ENCODE assay signal across 11 cellular contexts in genomic region chr14:98580131-98580678, GRCh38.
DNase-seq lines count a peak whose midpoint lies in the region; ATAC-seq, FAIRE-seq and TF ChIP-seq lines count a peak whose summit lies in the region.
"Had no signal": no experiment of that assay in that cellular context is flagged by ENCODE, and none has a peak within 500 bp of the region (broad histone marks: within the 10 kb centered on the region; RNA-seq: fewer than 3 reads in every experiment).

No MANE protein-coding gene starts in this region.

- ATAC-seq in activated naive CD8-positive, alpha-beta T cell treated with anti-CD3 and anti-CD28 coated beads, Interleukin-2, amount 50 U/mL, for 24 hours: no peak

- no peaks in the 10 kb centered on the region for H3K36me3 Mint-ChIP-seq in activated naive CD8-positive, alpha-beta T cell treated with anti-CD3 and anti-CD28 coated beads, Interleukin-2, amount 50 U/mL, for 24 hours (ENCODE audit: low read depth)
- no peaks in the 10 kb centered on the region for H3K36me3 Mint-ChIP-seq in activated naive CD8-positive, alpha-beta T cell treated with anti-CD3 and anti-CD28 coated beads for 36 hours
- H3K36me3 Mint-ChIP-seq in osteocyte (ENCODE audit: unreplicated experiment): no peaks in the 10 kb centered on the region

- no peak for TF ChIP-seq POLR2A in prostate gland (IDR thresholded peaks at IDR 0.05)

- H3K27me3 ChIP-seq in right atrium auricular region: no peaks in the 10 kb centered on the region
- H3K27me3 ChIP-seq in prostate gland (replicated peaks; ENCODE audit: insufficient read depth): no peaks in the 10 kb centered on the region
- H3K27me3 ChIP-seq: BLaER1, ovary had no signal

- H3K4me1 ChIP-seq in right atrium auricular region (no peaks in the 10 kb centered on the region), prostate gland (replicated peaks) (no peaks in the 10 kb centered on the region)
- H3K4me1 ChIP-seq: BLaER1 had no signal

- no peak overlapping the region for H3K27ac ChIP-seq in right atrium auricular region
- no peak overlapping the region for H3K27ac ChIP-seq in prostate gland
- H3K27ac ChIP-seq: BLaER1, ovary had no signal

- H3K4me1 Mint-ChIP-seq in activated naive CD8-positive, alpha-beta T cell treated with anti-CD3 and anti-CD28 coated beads, Interleukin-2, amount 50 U/mL, for 24 hours: no peaks in the 10 kb centered on the region
- no peaks in the 10 kb centered on the region for H3K4me1 Mint-ChIP-seq in activated naive CD8-positive, alpha-beta T cell treated with anti-CD3 and anti-CD28 coated beads for 36 hours
- no peaks in the 10 kb centered on the region for H3K4me1 Mint-ChIP-seq in osteocyte (ENCODE audit: unreplicated experiment)

- 6% methylated on average over 3 of the region's 3 CpGs for WGBS in prostate gland

- H3K36me3 ChIP-seq in right atrium auricular region: no peaks in the 10 kb centered on the region
- H3K36me3 ChIP-seq in prostate gland: no peaks in the 10 kb centered on the region
- H3K36me3 ChIP-seq: BLaER1, ovary had no signal

- H3K4me3 ChIP-seq in right atrium auricular region (no peak overlapping the region), prostate gland (no peak overlapping the region)
- H3K4me3 ChIP-seq: BLaER1, ovary had no signal

- TF ChIP-seq CTCF in right atrium auricular region (IDR thresholded peaks at IDR 0.05) (no peak), osteocyte (IDR thresholded peaks at IDR 0.05) (no peak), prostate gland (IDR thresholded peaks at IDR 0.05) (no peak)

- DNase-seq in activated naive CD8-positive, alpha-beta T cell treated with anti-CD3 and anti-CD28 coated beads, Interleukin-2, amount 50 U/mL, for 24 hours: peak; percentile 2
- no peak for DNase-seq in activated naive CD8-positive, alpha-beta T cell treated with anti-CD3 and anti-CD28 coated beads for 36 hours
- DNase-seq in OCI-M2 (lab: John Stamatoyannopoulos, UW; ENCODE audit: unreplicated experiment) (peak; percentile 10), urothelium cell line (ENCODE audit: low spot score) (peak; percentile 17), right atrium auricular region (ENCODE audit: low spot score) (no peak), osteocyte (ENCODE audit: extremely low spot score, unreplicated experiment) (no peak), prostate gland (ENCODE audit: low spot score) (no peak)
- peak; percentile 4 for DNase-seq in central memory CD4-positive, alpha-beta T cell
- DNase-seq: NCI-H1417 treated with DMSO at 0.1 percent for 48 hours, ovary had no signal

- H3K9me3 ChIP-seq in right atrium auricular region (peaks cover 0 to 3% of the 10 kb centered on the region in 2 donors), prostate gland (no peaks in the 10 kb centered on the region)
- H3K9me3 ChIP-seq: BLaER1, ovary had no signal

- H3K27me3 Mint-ChIP-seq in activated naive CD8-positive, alpha-beta T cell treated with anti-CD3 and anti-CD28 coated beads, Interleukin-2, amount 50 U/mL, for 24 hours: peaks cover 2% of the 10 kb centered on the region
- H3K27me3 Mint-ChIP-seq in activated naive CD8-positive, alpha-beta T cell treated with anti-CD3 and anti-CD28 coated beads for 36 hours: no peaks in the 10 kb centered on the region
- H3K27me3 Mint-ChIP-seq in osteocyte (ENCODE audit: unreplicated experiment): no peaks in the 10 kb centered on the region

- no peak overlapping the region for H3K4me3 Mint-ChIP-seq in activated naive CD8-positive, alpha-beta T cell treated with anti-CD3 and anti-CD28 coated beads, Interleukin-2, amount 50 U/mL, for 24 hours
- H3K4me3 Mint-ChIP-seq in activated naive CD8-positive, alpha-beta T cell treated with anti-CD3 and anti-CD28 coated beads for 36 hours: no peak overlapping the region
- H3K4me3 Mint-ChIP-seq in osteocyte (ENCODE audit: unreplicated experiment): no peak overlapping the region

- no peak for FAIRE-seq in urothelium cell line (lab: Jason Lieb, UNC)

- intact Hi-C loops in prostate gland (cut with DNase I): no loop called here

- H3K9me3 Mint-ChIP-seq in activated naive CD8-positive, alpha-beta T cell treated with anti-CD3 and anti-CD28 coated beads, Interleukin-2, amount 50 U/mL, for 24 hours: no peaks in the 10 kb centered on the region
- H3K9me3 Mint-ChIP-seq in activated naive CD8-positive, alpha-beta T cell treated with anti-CD3 and anti-CD28 coated beads for 36 hours: peaks cover 3% of the 10 kb centered on the region
- H3K9me3 Mint-ChIP-seq in osteocyte (ENCODE audit: unreplicated experiment): peaks cover 28% of the 10 kb centered on the region

- no peak overlapping the region for H3K27ac Mint-ChIP-seq in activated naive CD8-positive, alpha-beta T cell treated with anti-CD3 and anti-CD28 coated beads, Interleukin-2, amount 50 U/mL, for 24 hours
- H3K27ac Mint-ChIP-seq in activated naive CD8-positive, alpha-beta T cell treated with anti-CD3 and anti-CD28 coated beads for 36 hours: no peak overlapping the region
- H3K27ac Mint-ChIP-seq in osteocyte (ENCODE audit: unreplicated experiment): no peak overlapping the region

Comparison
In these comparisons a context has a peak if more than half of its experiments do, and no peak if none do; other contexts are left out.
1. DNase-seq: peak in activated naive CD8-positive, alpha-beta T cell treated with anti-CD3 and anti-CD28 coated beads, Interleukin-2, amount 50 U/mL, for 24 hours (single experiment), OCI-M2 (single experiment), central memory CD4-positive, alpha-beta T cell (single experiment) and urothelium cell line (single experiment); none in activated naive CD8-positive, alpha-beta T cell treated with anti-CD3 and anti-CD28 coated beads for 36 hours (single experiment), right atrium auricular region (single experiment), osteocyte (single experiment) and prostate gland (single experiment).